ENCODE assay signal across 21 cellular contexts in genomic region chr9:132041825-132042224, GRCh38. TPM values are rescaled to one million over a fixed set of nuclear protein-coding genes. Genes with fewer than 3 reads are reported as not detected.
DNase-seq lines count a peak whose midpoint lies in the region; ATAC-seq, FAIRE-seq and TF ChIP-seq lines count a peak whose summit lies in the region.
"Had no signal": no experiment of that assay in that cellular context is flagged by ENCODE, and none has a peak within 500 bp of the region (broad histone marks: within the 10 kb centered on the region; RNA-seq: fewer than 3 reads in every experiment).

No MANE protein-coding gene starts in this region.

- intact Hi-C loops in pancreas (cut with DNase I): no loop called here

- TF ChIP-seq CTCF in brain (conservative IDR thresholded peaks at IDR 0.05) (no peak), pancreas (IDR thresholded peaks at IDR 0.05) (no peak)

- WGBS in pancreas, 2 donors: 52 to 67% methylated on average over 8 of the region's 8 CpGs

- peak overlapping the region in 1 of 5 experiments; percentile 31 for H3K4me3 Mint-ChIP-seq in brain
- H3K4me3 Mint-ChIP-seq: activated CD8-positive, alpha-beta memory T cell treated with anti-CD3 and anti-CD28 coated beads, Interleukin-2, amount 10 ng/mL, durations not matched to agents 7 days and 5 days; activated naive CD8-positive, alpha-beta T cell treated with anti-CD3 and anti-CD28 coated beads, Interleukin-2, amount 50 U/mL, for 24 hours; activated T-helper 17 cell treated with anti-CD3 and anti-CD28 coated beads, Interleukin-2, amount 50 U/mL, for 72 hours; CD8-positive, alpha-beta T cell had no signal

- no peaks in the 10 kb centered on the region for H3K36me3 ChIP-seq in pancreas
- H3K36me3 ChIP-seq: gastroesophageal sphincter had no signal

- H3K9me3 ChIP-seq in pancreas: no peaks in the 10 kb centered on the region
- H3K9me3 ChIP-seq: gastroesophageal sphincter, testis had no signal

- H3K27me3 ChIP-seq in pancreas: no peaks in the 10 kb centered on the region
- H3K27me3 ChIP-seq: gastroesophageal sphincter, testis had no signal

- no peaks in the 10 kb centered on the region for H3K27me3 Mint-ChIP-seq in brain
- H3K27me3 Mint-ChIP-seq: activated CD8-positive, alpha-beta memory T cell treated with anti-CD3 and anti-CD28 coated beads, Interleukin-2, amount 10 ng/mL, durations not matched to agents 7 days and 5 days; activated naive CD8-positive, alpha-beta T cell treated with anti-CD3 and anti-CD28 coated beads, Interleukin-2, amount 50 U/mL, for 24 hours; activated T-helper 17 cell treated with anti-CD3 and anti-CD28 coated beads, Interleukin-2, amount 50 U/mL, for 72 hours had no signal

- no peak overlapping the region for H3K4me3 ChIP-seq in pancreas
- H3K4me3 ChIP-seq: gastroesophageal sphincter, testis had no signal

- peaks cover 69% of the 10 kb centered on the region for H3K4me1 Mint-ChIP-seq in brain

- H3K36me3 Mint-ChIP-seq in brain: no peaks in the 10 kb centered on the region
- H3K36me3 Mint-ChIP-seq: activated CD8-positive, alpha-beta memory T cell treated with anti-CD3 and anti-CD28 coated beads, Interleukin-2, amount 10 ng/mL, durations not matched to agents 7 days and 5 days had no signal

- no peak for FAIRE-seq in pancreas (lab: Jason Lieb, UNC)
- FAIRE-seq: GM18507, HTR-8/SVneo, TTC549 had no signal

- H3K9me3 Mint-ChIP-seq in brain: no peaks in the 10 kb centered on the region
- H3K9me3 Mint-ChIP-seq: activated naive CD8-positive, alpha-beta T cell treated with anti-CD3 and anti-CD28 coated beads, Interleukin-2, amount 50 U/mL, for 24 hours; activated T-helper 17 cell treated with anti-CD3 and anti-CD28 coated beads, Interleukin-2, amount 50 U/mL, for 72 hours; CD8-positive, alpha-beta T cell had no signal

- no peaks in the 10 kb centered on the region for H3K4me1 ChIP-seq in pancreas
- H3K4me1 ChIP-seq: gastroesophageal sphincter, testis had no signal

- no peak overlapping the region for H3K27ac ChIP-seq in pancreas
- H3K27ac ChIP-seq: gastroesophageal sphincter, testis had no signal

- H3K27ac Mint-ChIP-seq in brain: peak overlapping the region in 4 of 5 experiments; percentile 13 to 68 (median 44)
- H3K27ac Mint-ChIP-seq: activated CD8-positive, alpha-beta memory T cell treated with anti-CD3 and anti-CD28 coated beads, Interleukin-2, amount 10 ng/mL, durations not matched to agents 7 days and 5 days; activated naive CD8-positive, alpha-beta T cell treated with anti-CD3 and anti-CD28 coated beads, Interleukin-2, amount 50 U/mL, for 24 hours; activated T-helper 17 cell treated with anti-CD3 and anti-CD28 coated beads, Interleukin-2, amount 50 U/mL, for 72 hours; CD8-positive, alpha-beta T cell had no signal

- DNase-seq in DMS 273 treated with DMSO at 0.1 percent for 48 hours (lab: John Stamatoyannopoulos, UW): peak; percentile 63
- DNase-seq in NCI-H69 (lab: John Stamatoyannopoulos, UW): peak; percentile 45
- no peak for DNase-seq in pancreas
- no peak for DNase-seq in NCI-H1417 (lab: John Stamatoyannopoulos, UW)
- DNase-seq in occipital lobe (lab: John Stamatoyannopoulos, UW): no peak
- DNase-seq in ecto neural progenitor cell (ENCODE audit: low spot score): no peak
- DNase-seq: activated CD4-positive, alpha-beta T cell treated with anti-CD3 and anti-CD28 coated beads for 4 hours; activated CD8-positive, alpha-beta memory T cell treated with anti-CD3 and anti-CD28 coated beads, Interleukin-2, amount 10 ng/mL, durations not matched to agents 7 days and 5 days; activated naive CD8-positive, alpha-beta T cell treated with anti-CD3 and anti-CD28 coated beads, Interleukin-2, amount 50 U/mL, for 24 hours; CD8-positive, alpha-beta T cell; Karpas-422; left cardiac atrium; NCI-H1048; testis had no signal

- ATAC-seq in pancreas: peak in 3 of 4 donors; percentile 29 to 68 (median 67)
- ATAC-seq in GM21447 (IDR thresholded peaks at IDR 0.05; ENCODE audit: unreplicated experiment): no peak
- ATAC-seq: activated CD8-positive, alpha-beta memory T cell treated with anti-CD3 and anti-CD28 coated beads, Interleukin-2, amount 10 ng/mL, durations not matched to agents 7 days and 5 days; activated naive CD8-positive, alpha-beta T cell treated with anti-CD3 and anti-CD28 coated beads, Interleukin-2, amount 50 U/mL, for 24 hours; activated T-helper 17 cell treated with anti-CD3 and anti-CD28 coated beads, Interleukin-2, amount 50 U/mL, for 72 hours; CD8-positive, alpha-beta T cell; gastroesophageal sphincter had no signal

RNA-seq across cellular contexts. Expression of gene MED27, which starts 37.8 kb away (rescaled TPM):
- 82.6 TPM for polyA plus RNA-seq in brain (ENCODE audit: insufficient read depth, low read depth, low replicate concordance)
- 1 to 10 TPM; 3.2 to 7.1 (median 5.0) TPM for total RNA-seq in pancreas
- 10 to 100 TPM in 1 of 2 donors, 1 to 10 TPM in 1; 6.6 to 11.7 TPM for polyA plus RNA-seq in pancreas
- total RNA-seq in occipital lobe: 11.5 TPM

Comparison
In these comparisons a context has a peak if more than half of its experiments do, and no peak if none do; other contexts are left out.
1. DNase-seq: peak in DMS 273 treated with DMSO at 0.1 percent for 48 hours (single experiment) and NCI-H69 (single experiment); none in pancreas (0 of 6), NCI-H1417 (0 of 3), occipital lobe (single experiment) and ecto neural progenitor cell (single experiment).